Comparison of ENCODE assay signal across 8 cellular contexts in genomic region chr2:111119004-111119846, GRCh38. TPM values are rescaled to one million over a fixed set of nuclear protein-coding genes. Genes with fewer than 3 reads are reported as not detected.
DNase-seq lines count a peak whose midpoint lies in the region; ATAC-seq, FAIRE-seq and TF ChIP-seq lines count a peak whose summit lies in the region.

No MANE protein-coding gene starts in this region.

- ATAC-seq in DND-41 (ENCODE audit: insufficient read depth, low read depth) (no peak), GM21717 (IDR thresholded peaks at IDR 0.05; ENCODE audit: unreplicated experiment) (no peak), HG03025 (IDR thresholded peaks at IDR 0.05; ENCODE audit: low FRiP score, unreplicated experiment) (no peak), HG03521 (IDR thresholded peaks at IDR 0.05; ENCODE audit: unreplicated experiment) (no peak)

- CTCF ChIA-PET in endothelial cell of umbilical vein (lab: Charles Lee): no interaction called here

- peaks cover 21% of the 10 kb centered on the region for H3K36me3 ChIP-seq in DND-41 (ENCODE audit: insufficient read depth, low read length)
- peaks cover 0 to 3% of the 10 kb centered on the region in 2 experiments for H3K36me3 ChIP-seq in endothelial cell of umbilical vein (ENCODE audit: control insufficient read depth in 2 of 2, extremely low read depth in 1 of 2, insufficient read depth in 2 of 2, low read length in 2 of 2)
- H3K36me3 ChIP-seq in parathyroid adenoma (ENCODE audit: control insufficient read depth, insufficient read depth, low read length): no peaks in the 10 kb centered on the region

- TF ChIP-seq CTCF in DND-41 (IDR thresholded peaks at IDR 0.05; ENCODE audit: borderline replicate concordance, extremely low read depth, low read length, poor library complexity, severe bottlenecking) (no peak), endothelial cell of umbilical vein (IDR thresholded peaks at IDR 0.05; ENCODE audit: extremely low read depth in 1 of 2, insufficient read depth in 1 of 2, low read depth in 1 of 2, low read length in 2 of 2) (no peak), parathyroid adenoma (IDR thresholded peaks at IDR 0.05) (no peak)

- H2AFZ ChIP-seq in DND-41 (ENCODE audit: low read depth, low read length) (no peak overlapping the region), endothelial cell of umbilical vein (ENCODE audit: low read depth, low read length) (peak overlapping the region; percentile 82), parathyroid adenoma (peak overlapping the region; percentile 92)

- no peaks in the 10 kb centered on the region for H3K27me3 ChIP-seq in DND-41 (ENCODE audit: insufficient read depth, low read length, poor library complexity)
- H3K27me3 ChIP-seq in endothelial cell of umbilical vein (ENCODE audit: control insufficient read depth in 2 of 2, insufficient read depth in 2 of 2, low read length in 2 of 2): peaks cover 21 to 57% of the 10 kb centered on the region in 2 experiments
- no peaks in the 10 kb centered on the region for H3K27me3 ChIP-seq in parathyroid adenoma (ENCODE audit: control insufficient read depth, insufficient read depth, low read length)

- H3K4me2 ChIP-seq in DND-41 (ENCODE audit: insufficient read depth, low read length): peak overlapping the region; percentile 95; the same call in 1 of the 2 replicates
- peak overlapping the region; percentile 88 for H3K4me2 ChIP-seq in endothelial cell of umbilical vein (ENCODE audit: insufficient read depth, low read length)
- H3K4me2 ChIP-seq in parathyroid adenoma (ENCODE audit: low read length): peak overlapping the region; percentile 19

- FAIRE-seq in endothelial cell of umbilical vein (lab: Jason Lieb, UNC): no peak

- H3K9me1 ChIP-seq in endothelial cell of umbilical vein (replicated peaks; ENCODE audit: control insufficient read depth, extremely low read depth, insufficient read depth, low read length): no peaks in the 10 kb centered on the region

- H3K9ac ChIP-seq in DND-41 (ENCODE audit: low read depth, low read length) (no peak overlapping the region), endothelial cell of umbilical vein (replicated peaks; ENCODE audit: extremely low read depth, insufficient read depth, low read length) (no peak overlapping the region), parathyroid adenoma (no peak overlapping the region)

- H3K4me1 ChIP-seq in DND-41 (ENCODE audit: insufficient read depth, low read length): peaks cover 35% of the 10 kb centered on the region
- peaks cover 37% of the 10 kb centered on the region for H3K4me1 ChIP-seq in endothelial cell of umbilical vein (ENCODE audit: control insufficient read depth, extremely low read depth, insufficient read depth, low read length)
- H3K4me1 ChIP-seq in parathyroid adenoma: no peaks in the 10 kb centered on the region

- no TSS peak for BruUV-seq in endothelial cell of umbilical vein (replicated peaks; lab: Mats Ljungman, UMichigan)

- POLR2A ChIA-PET in endothelial cell of umbilical vein (lab: Charles Lee): no interaction called here

- H3K4me3 ChIP-seq in DND-41 (ENCODE audit: low read depth in 1 of 2, low read length in 2 of 2) (no peak overlapping the region), endothelial cell of umbilical vein (replicated peaks in 1 of 3; ENCODE audit: insufficient read depth in 1 of 3, low read depth in 1 of 3, low read length in 3 of 3) (peak overlapping the region in 1 of 3 experiments; percentile 1), parathyroid adenoma (ENCODE audit: low read depth, low read length) (no peak overlapping the region)

- no peak for DNase-seq in DND-41
- DNase-seq in activated CD4-positive, alpha-beta T cell treated with anti-CD3 and anti-CD28 coated beads, Interleukin-2, amount 50 U/mL, for 4 hours: peak; percentile 20 to 26
- peak; percentile 22 for DNase-seq in endothelial cell of umbilical vein (ENCODE audit: low read depth, low spot score)
- DNase-seq in H4 (ENCODE audit: low spot score): no peak

- H3K9me3 ChIP-seq in DND-41 (ENCODE audit: insufficient read depth, low read length, severe bottlenecking) (no peaks in the 10 kb centered on the region), endothelial cell of umbilical vein (replicated peaks; ENCODE audit: control insufficient read depth, insufficient read depth, low read length) (no peaks in the 10 kb centered on the region), parathyroid adenoma (ENCODE audit: control insufficient read depth, low read length) (no peaks in the 10 kb centered on the region)

- H3K79me2 ChIP-seq in DND-41 (ENCODE audit: insufficient read depth, low read length) (peaks cover 33% of the 10 kb centered on the region), endothelial cell of umbilical vein (ENCODE audit: control insufficient read depth, insufficient read depth, low read length) (no peaks in the 10 kb centered on the region), parathyroid adenoma (peaks cover 6% of the 10 kb centered on the region)

- dilution Hi-C loops in endothelial cell of umbilical vein (cut with MboI; ENCODE audit: extremely low pct_ligation_motif_present, low sequenced_read_pairs): no loop called here

- intact Hi-C loops in endothelial cell of umbilical vein (cut with micrococcal nuclease): loop anchor here (5.0 kb wide), 1 partner anchor 307 kb away; no protein-coding TSS in a partner anchor

- H3K27ac ChIP-seq in DND-41 (ENCODE audit: low read length) (no peak overlapping the region), endothelial cell of umbilical vein (ENCODE audit: insufficient read depth, low read depth, low read length) (no peak overlapping the region), parathyroid adenoma (no peak overlapping the region)

- H4K20me1 ChIP-seq in DND-41 (ENCODE audit: insufficient read depth, low read length) (peaks cover 22% of the 10 kb centered on the region), endothelial cell of umbilical vein (replicated peaks; ENCODE audit: control insufficient read depth, extremely low read depth, insufficient read depth, low read length) (no peaks in the 10 kb centered on the region)

- TF ChIP-seq POLR2A in endothelial cell of umbilical vein (IDR thresholded peaks at IDR 0.05; ENCODE audit: low read depth, low read length): no peak

TF ChIP-seq in endothelial cell of umbilical vein, 7 proteins besides CTCF, POLR2A, EP300 and RAD21:
- TF ChIP-seq MYC (IDR thresholded peaks at IDR 0.05; ENCODE audit: low read depth, low read length): no peak
- TF ChIP-seq GATA2 (IDR thresholded peaks at IDR 0.05; ENCODE audit: insufficient read depth, insufficient read length, low read depth, low read length): no peak
- TF ChIP-seq JUN (IDR thresholded peaks at IDR 0.05; ENCODE audit: borderline replicate concordance, insufficient read depth, insufficient read length, low read depth): no peak
- TF ChIP-seq EZH2 (IDR thresholded peaks at IDR 0.05; ENCODE audit: borderline replicate concordance, low read depth, low read length, severe bottlenecking): peak; percentile 100

RNA-seq across cellular contexts. Expression of gene BCL2L11, which starts 1.5 kb away (rescaled TPM):
- total RNA-seq in endothelial cell of umbilical vein: 22.2 and 26.6 TPM in 2 replicates
- 12.9 and 21.7 TPM in 2 replicates for polyA plus RNA-seq in endothelial cell of umbilical vein
- 9.2 and 9.7 TPM in 2 replicates for polyA plus RNA-seq in endothelial cell of umbilical vein (2011; cell fraction: cytosol; rRNA removed)
- polyA plus RNA-seq in endothelial cell of umbilical vein (2011; cell fraction: nucleus; rRNA removed): 40.3 and 48.4 TPM in 2 replicates
- polyA plus RNA-seq in endothelial cell of umbilical vein (2012): 4.3 and 7.0 TPM in 2 replicates
- polyA minus RNA-seq in endothelial cell of umbilical vein: 29.3 and 38.0 TPM in 2 replicates
- polyA minus RNA-seq in endothelial cell of umbilical vein (2011; cell fraction: cytosol; rRNA and poly(A)+ RNA removed): 7.2 TPM
- 121 and 193 TPM in 2 replicates for polyA minus RNA-seq in endothelial cell of umbilical vein (2011; cell fraction: nucleus; rRNA and poly(A)+ RNA removed)
- 2.4 and 2.7 TPM in 2 replicates for total RNA-seq in H4 (2014; rRNA removed; shearing (Covaris generic))

Comparison
In these comparisons a context has a peak if more than half of its experiments do, and no peak if none do; other contexts are left out.
1. DNase-seq: peak in activated CD4-positive, alpha-beta T cell treated with anti-CD3 and anti-CD28 coated beads, Interleukin-2, amount 50 U/mL, for 4 hours (2 of 2) and endothelial cell of umbilical vein (single experiment); none in DND-41 (single experiment) and H4 (single experiment).
2. H3K4me2 ChIP-seq: peak in every context shown above with its lines; median percentile 95 in DND-41; 88 in endothelial cell of umbilical vein; 19 in parathyroid adenoma.